ENCODE assay signal across 9 cellular contexts in genomic region chr15:70480196-70480856, GRCh38.
DNase-seq lines count a peak whose midpoint lies in the region; ATAC-seq and TF ChIP-seq lines count a peak whose summit lies in the region.
"Had no signal": no experiment of that assay in that cellular context is flagged by ENCODE, and none has a peak within 500 bp of the region (broad histone marks: within the 10 kb centered on the region; RNA-seq: fewer than 3 reads in every experiment).

No MANE protein-coding gene starts in this region.

- H3K27ac ChIP-seq in A673 (ENCODE audit: low read depth, low read length, poor library complexity, severe bottlenecking), result no peak overlapping the region
- H3K27ac ChIP-seq in gastroesophageal sphincter, result no peak overlapping the region
- H3K27ac ChIP-seq: heart left ventricle had no signal

- intact Hi-C loops in A673 (cut with micrococcal nuclease; ENCODE audit: unreplicated experiment), result loop anchor here (10.0 kb wide), 1 partner anchor 906 kb away; no protein-coding TSS in a partner anchor

- no peaks in the 10 kb centered on the region for H3K9me3 ChIP-seq in A673 (ENCODE audit: low read depth, low read length, poor library complexity, severe bottlenecking)
- H3K9me3 ChIP-seq in gastroesophageal sphincter, result no peaks in the 10 kb centered on the region
- H3K9me3 ChIP-seq: heart left ventricle had no signal

- TF ChIP-seq EP300 in gastroesophageal sphincter (IDR thresholded peaks at IDR 0.05), result no peak

- no peak for TF ChIP-seq POLR2A in gastroesophageal sphincter (IDR thresholded peaks at IDR 0.05)

- POLR2A ChIA-PET in A673 (lab: Charles Lee; ENCODE audit: low non-redundant PET), result no interaction called here

- no peaks in the 10 kb centered on the region for H3K27me3 ChIP-seq in A673 (replicated peaks; ENCODE audit: insufficient read depth, low read depth, low read length, poor library complexity)
- no peaks in the 10 kb centered on the region for H3K27me3 ChIP-seq in gastroesophageal sphincter

- ATAC-seq in GM19395 (IDR thresholded peaks at IDR 0.05; ENCODE audit: unreplicated experiment), result peak; percentile 37
- no peak for ATAC-seq in GM21367 (IDR thresholded peaks at IDR 0.05; ENCODE audit: unreplicated experiment)
- ATAC-seq in gastroesophageal sphincter, result no peak

- DNase-seq in SKM-1 treated with dmso at 0.1 percent for 144 hours (lab: John Stamatoyannopoulos, UW; ENCODE audit: unreplicated experiment) (peak; percentile 43), A673 (ENCODE audit: low spot score) (no peak), DMS 273 (lab: John Stamatoyannopoulos, UW; ENCODE audit: unreplicated experiment) (no peak)
- peak; percentile 52 for DNase-seq in activated effector memory CD4-positive, alpha-beta T cell treated with Interleukin-2 at 50 U/mL for 16 hours
- DNase-seq in stimulated activated CD8-positive, alpha-beta memory T cell treated with anti-CD3 and anti-CD28 coated beads, Interleukin-15, amount 100 ng/mL, for 1 hour (ENCODE audit: low read depth), result peak; percentile 34

- peaks cover 6% of the 10 kb centered on the region for H3K4me1 ChIP-seq in A673 (ENCODE audit: insufficient read depth, low read length, poor library complexity, severe bottlenecking)
- peaks cover 0 to 11% (median 0%) of the 10 kb centered on the region in 3 donors for H3K4me1 ChIP-seq in gastroesophageal sphincter

- H3K36me3 ChIP-seq in A673 (ENCODE audit: insufficient read depth, low read length, poor library complexity, severe bottlenecking) (no peaks in the 10 kb centered on the region), gastroesophageal sphincter (no peaks in the 10 kb centered on the region)
- H3K36me3 ChIP-seq: heart left ventricle had no signal

- no peak overlapping the region for H3K4me3 ChIP-seq in A673 (ENCODE audit: low read depth, low read length, poor library complexity, severe bottlenecking)
- no peak overlapping the region for H3K4me3 ChIP-seq in gastroesophageal sphincter
- H3K4me3 ChIP-seq: heart left ventricle had no signal

- CTCF ChIA-PET in A673 (lab: Charles Lee), result no interaction called here

- 82% methylated on average over 2 of the region's 7 CpGs; no CpG with 5 or more reads in 1 of the 2 donors for WGBS in gastroesophageal sphincter (ENCODE audit: low coverage in 1 of 2), 2 donors

- no TSS peak for BruUV-seq in A673 (replicated peaks; lab: Mats Ljungman, UMichigan)

- no peak for TF ChIP-seq CTCF in A673 (conservative IDR thresholded peaks at IDR 0.05; ENCODE audit: low read depth, low read length)
- TF ChIP-seq CTCF in gastroesophageal sphincter (IDR thresholded peaks at IDR 0.05), result no peak

Comparison
In these comparisons a context has a peak if more than half of its experiments do, and no peak if none do; other contexts are left out.
1. DNase-seq: peak in SKM-1 treated with dmso at 0.1 percent for 144 hours (single experiment), activated effector memory CD4-positive, alpha-beta T cell treated with Interleukin-2 at 50 U/mL for 16 hours (single experiment) and stimulated activated CD8-positive, alpha-beta memory T cell treated with anti-CD3 and anti-CD28 coated beads, Interleukin-15, amount 100 ng/mL, for 1 hour (single experiment); none in A673 (single experiment) and DMS 273 (single experiment).